ENCODE assay signal across 8 cellular contexts in genomic region chr12:118373628-118374027, GRCh38. TPM values are rescaled to one million over a fixed set of nuclear protein-coding genes. Genes with fewer than 3 reads are reported as not detected.
A peak's percentile ranks its signal among the peaks of the same experiment; 100 is the strongest.
DNase-seq lines count a peak whose midpoint lies in the region; ATAC-seq, FAIRE-seq and TF ChIP-seq lines count a peak whose summit lies in the region.

No MANE protein-coding gene starts in this region.

- no peak for TF ChIP-seq EP300 in tibial nerve (IDR thresholded peaks at IDR 0.05)

- H3K4me3 Mint-ChIP-seq in activated T-cell treated with anti-CD3 and anti-CD28 coated beads, Interleukin-2, amount 50 U/mL, for 4 hours, result peak overlapping the region; percentile 93
- H3K4me3 Mint-ChIP-seq in astrocyte (ENCODE audit: unreplicated experiment), result peak overlapping the region; percentile 94

- H3K4me3 ChIP-seq in astrocyte (ENCODE audit: insufficient read depth, low read depth, low read length) (peak overlapping the region; percentile 85), lower leg skin (ENCODE audit: low read depth, poor library complexity, severe bottlenecking) (peak overlapping the region; percentile 36), tibial nerve (peak overlapping the region; percentile 57 to 87 (median 76))

- H3K27ac ChIP-seq in astrocyte (ENCODE audit: low read depth, low read length), result no peak overlapping the region
- peak overlapping the region in 3 of 4 donors; percentile 87 to 97 (median 96) for H3K27ac ChIP-seq in tibial nerve

- FAIRE-seq in astrocyte (lab: Jason Lieb, UNC) (peak; percentile 39), HTR-8/SVneo (lab: Jason Lieb, UNC) (no peak)

- H4K20me1 ChIP-seq in astrocyte (ENCODE audit: insufficient read depth, low read length), result peaks cover 34% of the 10 kb centered on the region

- H2AFZ ChIP-seq in astrocyte (ENCODE audit: low read depth, low read length), result no peak overlapping the region

- H3K9me3 Mint-ChIP-seq in activated T-cell treated with anti-CD3 and anti-CD28 coated beads, Interleukin-2, amount 50 U/mL, for 4 hours, result no peaks in the 10 kb centered on the region
- H3K9me3 Mint-ChIP-seq in astrocyte (ENCODE audit: unreplicated experiment), result no peaks in the 10 kb centered on the region

- peak overlapping the region; percentile 82 for H3K9ac ChIP-seq in astrocyte (ENCODE audit: low read length)

- H3K4me1 ChIP-seq in astrocyte (ENCODE audit: insufficient read depth, low read length) (peaks cover 25% of the 10 kb centered on the region), tibial nerve (peaks cover 0 to 68% (median 16%) of the 10 kb centered on the region in 4 donors)

- peak overlapping the region; percentile 77 for H3K27ac Mint-ChIP-seq in astrocyte (ENCODE audit: unreplicated experiment)

- H3K36me3 Mint-ChIP-seq in activated T-cell treated with anti-CD3 and anti-CD28 coated beads, Interleukin-2, amount 50 U/mL, for 4 hours (ENCODE audit: insufficient read depth), result no peaks in the 10 kb centered on the region
- no peaks in the 10 kb centered on the region for H3K36me3 Mint-ChIP-seq in astrocyte (ENCODE audit: low read depth, unreplicated experiment)

- WGBS in lower leg skin, 2 donors, result 52 to 67% methylated on average over 5 of the region's 5 CpGs
- 47 to 60% methylated on average over 5 of the region's 5 CpGs for WGBS in tibial nerve, 2 donors

- H3K4me2 ChIP-seq in astrocyte (ENCODE audit: low read length), result peak overlapping the region; percentile 91

- no peaks in the 10 kb centered on the region for H3K36me3 ChIP-seq in astrocyte (ENCODE audit: insufficient read depth, low read length)
- H3K36me3 ChIP-seq in tibial nerve, result peaks cover 0 to under 1% (median 0%) of the 10 kb centered on the region in 3 donors

- DNase-seq in activated T-cell treated with anti-CD3 and anti-CD28 coated beads, Interleukin-2, amount 50 U/mL, for 4 hours, result no peak
- DNase-seq in activated T-cell treated with anti-CD3 and anti-CD28 coated beads for 4 hours, result no peak
- DNase-seq in astrocyte (ENCODE audit: low read depth), result no peak
- DNase-seq in lower leg skin (ENCODE audit: low spot score in 2 of 2), result no peak
- no peak for DNase-seq in tibial nerve (ENCODE audit: low spot score in 2 of 2)
- no peak for DNase-seq in NCI-H1694 treated with DMSO at 0.1 percent for 48 hours (lab: John Stamatoyannopoulos, UW)
- no peak for DNase-seq in HTR-8/SVneo (ENCODE audit: insufficient read length, low spot score)
- no peak for DNase-seq in effector CD4-positive, alpha-beta T cell

- TF ChIP-seq POLR2A in lower leg skin (IDR thresholded peaks at IDR 0.05) (no peak), tibial nerve (IDR thresholded peaks at IDR 0.05) (no peak)

- intact Hi-C loops in lower leg skin (cut with DNase I; ENCODE audit: low total_unique reads), result no loop called here

- H3K27me3 ChIP-seq in astrocyte (ENCODE audit: insufficient read depth, low read length), result no peaks in the 10 kb centered on the region
- H3K27me3 ChIP-seq in tibial nerve, result no peaks in the 10 kb centered on the region

- ATAC-seq in activated T-cell treated with anti-CD3 and anti-CD28 coated beads, Interleukin-2, amount 50 U/mL, for 4 hours, result no peak

- peaks cover 64% of the 10 kb centered on the region for H3K79me2 ChIP-seq in astrocyte (ENCODE audit: insufficient read depth, low read length)

- H3K27me3 Mint-ChIP-seq in activated T-cell treated with anti-CD3 and anti-CD28 coated beads, Interleukin-2, amount 50 U/mL, for 4 hours (ENCODE audit: low read depth), result no peaks in the 10 kb centered on the region
- no peaks in the 10 kb centered on the region for H3K27me3 Mint-ChIP-seq in astrocyte (ENCODE audit: low read depth, unreplicated experiment)

- no peaks in the 10 kb centered on the region for H3K9me3 ChIP-seq in astrocyte (ENCODE audit: insufficient read depth, low read depth, low read length)
- no peaks in the 10 kb centered on the region for H3K9me3 ChIP-seq in tibial nerve

- TF ChIP-seq CTCF in astrocyte (IDR thresholded peaks at IDR 0.05; ENCODE audit: insufficient read depth, low read depth, low read length) (no peak), lower leg skin (IDR thresholded peaks at IDR 0.05) (no peak), tibial nerve (IDR thresholded peaks at IDR 0.05) (no peak)

- peaks cover 51% of the 10 kb centered on the region for H3K4me1 Mint-ChIP-seq in activated T-cell treated with anti-CD3 and anti-CD28 coated beads, Interleukin-2, amount 50 U/mL, for 4 hours (ENCODE audit: low read depth)
- peaks cover 7% of the 10 kb centered on the region for H3K4me1 Mint-ChIP-seq in astrocyte (ENCODE audit: low read depth, unreplicated experiment)

RNA-seq across cellular contexts. Expression of gene TAOK3, which starts 0.9 kb away (rescaled TPM):
- total RNA-seq in activated T-cell treated with anti-CD3 and anti-CD28 coated beads, Interleukin-2, amount 50 U/mL, for 4 hours, result 10 to 100 TPM; 39.8 to 46.5 (median 43.9) TPM
- 14.2 and 15.7 TPM in 2 replicates for total RNA-seq in astrocyte
- 10 to 100 TPM; 15.7 to 46.6 (median 24.7) TPM for total RNA-seq in lower leg skin
- total RNA-seq in tibial nerve, result 10 to 100 TPM; 43.7 to 99.0 (median 59.6) TPM

RNA-seq across cellular contexts. Expression of gene SUDS3, which starts 2.7 kb away (rescaled TPM):
- 10 to 100 TPM; 20.5 to 22.8 (median 21.0) TPM for total RNA-seq in activated T-cell treated with anti-CD3 and anti-CD28 coated beads, Interleukin-2, amount 50 U/mL, for 4 hours
- 30.6 and 31.0 TPM in 2 replicates for total RNA-seq in astrocyte
- total RNA-seq in lower leg skin, result 10 to 100 TPM; 33.9 to 85.0 (median 68.9) TPM
- 10 to 100 TPM; 33.9 to 92.0 (median 58.3) TPM for total RNA-seq in tibial nerve
